Comparison of ENCODE assay signal across 8 cellular contexts in the genomic region with DNA sequence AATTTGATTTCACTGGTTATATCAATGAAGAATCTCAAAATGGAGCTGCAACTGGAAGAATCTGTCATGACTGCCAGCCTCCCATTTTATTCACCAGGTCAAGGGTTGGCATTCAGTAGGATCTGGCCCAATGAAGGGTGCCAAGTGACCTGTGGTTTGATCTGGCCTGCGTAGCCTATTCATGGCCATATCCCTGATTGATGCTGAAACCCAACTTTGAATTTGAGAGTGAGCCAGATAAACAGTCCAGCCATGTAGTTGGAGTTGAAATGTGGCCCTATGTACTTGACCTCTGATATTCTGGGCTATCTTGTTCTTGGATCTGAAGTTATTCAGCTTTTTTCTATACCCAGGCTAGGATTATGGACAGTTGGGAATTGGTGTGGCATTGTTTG. TPM values are rescaled to one million over a fixed set of nuclear protein-coding genes. Genes with fewer than 3 reads are reported as not detected.
DNase-seq lines count a peak whose midpoint lies in the region; ATAC-seq and TF ChIP-seq lines count a peak whose summit lies in the region.

No MANE protein-coding gene starts in this region.

- DNase-seq in BE2C (no peak), LHCN-M2 (ENCODE audit: low read depth) (peak; percentile 18), dorsolateral prefrontal cortex (no peak), natural killer cell (no peak), SHP77 (lab: John Stamatoyannopoulos, UW) (no peak), NCI-H2029 (lab: John Stamatoyannopoulos, UW) (no peak), NCI-H1417 treated with DMSO at 0.1 percent for 48 hours (lab: John Stamatoyannopoulos, UW) (no peak)

- peaks cover 45 to 52% of the 10 kb centered on the region in 2 donors for H3K4me1 Mint-ChIP-seq in natural killer cell

- no peaks in the 10 kb centered on the region for H3K36me3 Mint-ChIP-seq in natural killer cell

- ATAC-seq in natural killer cell (no peak), HG03095 (IDR thresholded peaks at IDR 0.05; ENCODE audit: unreplicated experiment) (no peak)

- intact Hi-C loops in dorsolateral prefrontal cortex (cut with DNase I) (loop anchor here (5.0 to 10.0 kb wide), 4 partner anchors 98 to 222 kb away; no protein-coding TSS in a partner anchor), natural killer cell (cut with micrococcal nuclease) (loop anchor here (5.0 kb wide), 2 partner anchors 38 to 92 kb away; no protein-coding TSS in a partner anchor)

- H3K4me1 ChIP-seq in BE2C: no peaks in the 10 kb centered on the region

- no peaks in the 10 kb centered on the region for H3K9me3 Mint-ChIP-seq in natural killer cell

- peak overlapping the region; percentile 99 for H3K4me3 Mint-ChIP-seq in natural killer cell

- no peaks in the 10 kb centered on the region for H3K27me3 Mint-ChIP-seq in natural killer cell (ENCODE audit: low read depth in 2 of 2)

- no peaks in the 10 kb centered on the region; the same call in 1 of the 2 replicates for H3K36me3 ChIP-seq in BE2C

- TF ChIP-seq CTCF in BE2C (IDR thresholded peaks at IDR 0.05; ENCODE audit: low read depth, low read length): no peak
- TF ChIP-seq CTCF in dorsolateral prefrontal cortex (IDR thresholded peaks at IDR 0.05 in 54 of 56, conservative IDR thresholded peaks at IDR 0.05 in 2 of 56; ENCODE audit: low read depth in 1 of 56, partially characterized antibody in 56 of 56): no peak
- no peak for TF ChIP-seq CTCF in natural killer cell (IDR thresholded peaks at IDR 0.05)

- peak overlapping the region; percentile 95 to 100 for H3K27ac Mint-ChIP-seq in natural killer cell

- peak overlapping the region; percentile 19 to 100 (median 98) for H3K27ac ChIP-seq in dorsolateral prefrontal cortex

- no peaks in the 10 kb centered on the region for H3K27me3 ChIP-seq in BE2C
- H3K27me3 ChIP-seq in dorsolateral prefrontal cortex: no peaks in the 10 kb centered on the region

- H3K9me3 ChIP-seq in BE2C: no peaks in the 10 kb centered on the region

- H3K4me3 ChIP-seq in BE2C (ENCODE audit: low read depth, low read length) (peak overlapping the region; percentile 89), dorsolateral prefrontal cortex (peak overlapping the region; percentile 63 to 100 (median 94))

RNA-seq across cellular contexts. Expression of gene MKLN1, which starts 1.5 kb away (rescaled TPM):
- polyA plus RNA-seq in BE2C (2012; ENCODE audit: insufficient read depth, insufficient read length, low read depth): 11.1 TPM
- total RNA-seq in LHCN-M2 (2014; rRNA removed): 31.5 and 40.5 TPM in 2 replicates
- polyA plus RNA-seq in LHCN-M2 (2012): 17.9 TPM
- 100 to 1,000 TPM in 78 of 120 experiments, 10 to 100 TPM in 42; 68.7 to 162 (median 107) TPM for total RNA-seq in dorsolateral prefrontal cortex
- total RNA-seq in natural killer cell: 10 to 100 TPM; 59.1 to 79.6 (median 65.0) TPM
